Comparison of ENCODE assay signal across 1 cellular context in the genomic region with DNA sequence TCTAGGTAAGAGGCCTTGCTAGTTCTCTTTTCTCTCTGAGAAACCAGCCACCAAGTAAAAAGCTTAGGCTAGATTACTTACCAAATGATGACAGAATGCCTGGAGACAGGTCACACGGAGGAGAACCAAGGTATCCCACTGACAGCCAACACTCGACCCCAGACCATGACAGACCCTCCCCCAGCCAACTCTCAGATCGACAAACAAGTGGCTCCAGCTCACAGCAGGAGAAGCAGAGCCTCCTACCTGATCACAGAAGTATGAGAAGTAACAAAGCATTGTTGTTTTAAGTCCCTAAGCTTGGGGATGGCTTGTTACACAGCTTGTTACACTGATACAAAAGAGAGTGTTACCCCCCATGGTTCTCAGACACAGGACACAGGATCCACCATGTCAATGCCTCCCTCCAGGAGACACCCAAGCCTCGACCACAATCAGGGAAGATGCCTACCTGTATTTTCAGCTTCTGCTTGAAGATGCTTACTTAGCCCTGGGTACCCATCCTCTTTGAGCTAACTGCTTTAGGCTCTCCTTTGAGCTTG.
TF ChIP-seq lines count a peak whose summit lies in the region.

No MANE protein-coding gene starts in this region.

TF ChIP-seq in IMR-90, 13 proteins besides CTCF, POLR2A, EP300 and RAD21:
- TF ChIP-seq BHLHE40 (IDR thresholded peaks at IDR 0.05; ENCODE audit: low read depth, low read length), result no peak
- no peak for TF ChIP-seq CHD1 (IDR thresholded peaks at IDR 0.05; ENCODE audit: low read depth, low read length)
- TF ChIP-seq RCOR1 (IDR thresholded peaks at IDR 0.05; ENCODE audit: insufficient replicate concordance, low read length), result no peak
- TF ChIP-seq CEBPB (IDR thresholded peaks at IDR 0.05; ENCODE audit: low read depth, low read length), result no peak
- no peak for TF ChIP-seq MXI1 (IDR thresholded peaks at IDR 0.05; ENCODE audit: borderline replicate concordance, low read depth, low read length)
- no peak for TF ChIP-seq SMC3 (IDR thresholded peaks at IDR 0.05; ENCODE audit: low read depth, low read length)
- TF ChIP-seq, protein P1, sequence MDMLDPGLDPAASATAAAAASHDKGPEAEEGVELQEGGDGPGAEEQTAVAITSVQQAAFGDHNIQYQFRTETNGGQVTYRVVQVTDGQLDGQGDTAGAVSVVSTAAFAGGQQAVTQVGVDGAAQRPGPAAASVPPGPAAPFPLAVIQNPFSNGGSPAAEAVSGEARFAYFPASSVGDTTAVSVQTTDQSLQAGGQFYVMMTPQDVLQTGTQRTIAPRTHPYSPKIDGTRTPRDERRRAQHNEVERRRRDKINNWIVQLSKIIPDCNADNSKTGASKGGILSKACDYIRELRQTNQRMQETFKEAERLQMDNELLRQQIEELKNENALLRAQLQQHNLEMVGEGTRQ (IDR thresholded peaks at IDR 0.05; ENCODE audit: low read depth, low read length), result no peak
